In genomic region chr7:13115157-13115772, GRCh38 we compare ENCODE assay signal across 15 cellular contexts.
A peak's percentile ranks its signal among the peaks of the same experiment; 100 is the strongest.
DNase-seq lines count a peak whose midpoint lies in the region; ATAC-seq and TF ChIP-seq lines count a peak whose summit lies in the region.
"Had no signal": no experiment of that assay in that cellular context is flagged by ENCODE, and none has a peak within 500 bp of the region (broad histone marks: within the 10 kb centered on the region; RNA-seq: fewer than 3 reads in every experiment).

No MANE protein-coding gene starts in this region.

- H3K4me3 ChIP-seq in BJ (ENCODE audit: low read depth, low read length), result no peak overlapping the region
- H3K4me3 ChIP-seq in IMR-90 (ENCODE audit: insufficient read depth, low read depth, low read length), result no peak overlapping the region
- H3K4me3 ChIP-seq in mesendoderm (ENCODE audit: low read length), result no peak overlapping the region
- H3K4me3 ChIP-seq: body of pancreas had no signal

- H3K4me2 ChIP-seq in IMR-90 (ENCODE audit: low read depth, low read length) (peak overlapping the region; percentile 23), mesendoderm (ENCODE audit: low read length) (no peak overlapping the region)

- H4K8ac ChIP-seq in IMR-90 (ENCODE audit: low read depth in 2 of 2, low read length in 2 of 2) (peak overlapping the region in 1 of 2 experiments; percentile 1; a peak in 1 of 4 replicates), mesendoderm (ENCODE audit: low read depth, low read length) (no peak overlapping the region)

- no peaks in the 10 kb centered on the region for H4K20me1 ChIP-seq in IMR-90 (ENCODE audit: insufficient read depth, low read length)

- H2BK15ac ChIP-seq in IMR-90 (ENCODE audit: low read depth, low read length) (peak overlapping the region; percentile 35; the same call in 1 of the 3 replicates), mesendoderm (replicated peaks; ENCODE audit: low read depth) (no peak overlapping the region)

- dilution Hi-C loops in IMR-90 (cut with HindIII; ENCODE audit: low sequenced_read_pairs, unreplicated experiment), result no loop called here

- no peak for TF ChIP-seq POLR2A in IMR-90 (IDR thresholded peaks at IDR 0.05; ENCODE audit: low read depth, low read length)

- H3K14ac ChIP-seq in IMR-90 (replicated peaks; ENCODE audit: low read depth, low read length), result 0 out of 2 replicates have a peak overlapping the region, but pooled peaks have one; percentile 1

- H3K36me3 ChIP-seq in BJ (ENCODE audit: control insufficient read depth, insufficient read depth, low read length) (no peaks in the 10 kb centered on the region), IMR-90 (ENCODE audit: control insufficient read depth, insufficient read depth, low read length) (no peaks in the 10 kb centered on the region), mesendoderm (ENCODE audit: control insufficient read depth, insufficient read depth, low read length) (no peaks in the 10 kb centered on the region)
- H3K36me3 ChIP-seq: neutrophil had no signal

- no peak for DNase-seq in BJ (ENCODE audit: low read depth)
- peak; percentile 16 for DNase-seq in IMR-90
- no peak for DNase-seq in chondrocyte (ENCODE audit: low spot score)
- peak; percentile 63 for DNase-seq in mesendoderm
- no peak for DNase-seq in NCI-H1048 (lab: John Stamatoyannopoulos, UW)
- DNase-seq in SHP77 treated with DMSO at 0.1 percent for 48 hours (lab: John Stamatoyannopoulos, UW), result no peak
- no peak for DNase-seq in naive thymus-derived CD8-positive, alpha-beta T cell
- DNase-seq: activated CD4-positive, alpha-beta T cell treated with anti-CD3 and anti-CD28 coated beads for 48 hours; body of pancreas; DMS79; NCI-H187; SW 1271 had no signal

- peak overlapping the region; percentile 28 for H2BK120ac ChIP-seq in IMR-90 (ENCODE audit: low read depth, low read length)
- no peak overlapping the region for H2BK120ac ChIP-seq in mesendoderm (ENCODE audit: low read depth, low read length)

- peak overlapping the region; percentile 68; the same call in 1 of the 2 replicates for H2BK20ac ChIP-seq in IMR-90 (ENCODE audit: low read depth, low read length)

- H2AFZ ChIP-seq in IMR-90 (replicated peaks; ENCODE audit: low read length, poor library complexity), result peak overlapping the region; percentile 57

- H3K4ac ChIP-seq in IMR-90 (ENCODE audit: low read depth, low read length) (no peak overlapping the region), mesendoderm (ENCODE audit: low read depth, low read length) (peak overlapping the region; percentile 3)

- CTCF ChIA-PET in BJ (lab: Yijun Ruan, JAX), result interaction anchor here (0.6 to 8.7 kb wide), 5 partner anchors 9 to 441 kb away, joined by 3 to 74 read pairs (median 4); partner anchors contain the start of gene ARL4A
- CTCF ChIA-PET in IMR-90 (lab: Yijun Ruan, JAX), result interaction anchor here (0.6 to 5.0 kb wide), 4 partner anchors 147 to 477 kb away, joined by 3 to 27 read pairs (median 4); partner anchors contain the start of gene ARL4A

- 0 out of 2 replicates have a peak, but pooled peaks have one; percentile 8 for TF ChIP-seq CTCF in BJ (IDR thresholded peaks at IDR 0.05; ENCODE audit: insufficient read depth, low read depth, low read length)
- TF ChIP-seq CTCF in IMR-90 (conservative IDR thresholded peaks at IDR 0.05; ENCODE audit: low read depth, low read length), result 0 out of 2 replicates have a peak, but pooled peaks have one; percentile 9
- peak; percentile 47 for TF ChIP-seq CTCF in chondrocyte (IDR thresholded peaks at IDR 0.05)

- intact Hi-C loops in IMR-90 (cut with micrococcal nuclease), result loop anchor here (5.0 to 10.0 kb wide), 2 partner anchors 230 to 588 kb away; no protein-coding TSS in a partner anchor

- H3K23ac ChIP-seq in IMR-90 (ENCODE audit: low read depth, low read length), result no peak overlapping the region
- no peak overlapping the region for H3K23ac ChIP-seq in mesendoderm (ENCODE audit: low read length)

- H3K4me1 ChIP-seq in IMR-90 (ENCODE audit: control insufficient read depth, insufficient read depth, low read length) (peaks cover 3% of the 10 kb centered on the region), mesendoderm (ENCODE audit: control insufficient read depth, low read depth, low read length) (no peaks in the 10 kb centered on the region)

- H3K56ac ChIP-seq in IMR-90 (ENCODE audit: extremely low read depth, insufficient read depth, low read length), result no peak overlapping the region
- no peak overlapping the region for H3K56ac ChIP-seq in mesendoderm (ENCODE audit: low read length)

- no peaks in the 10 kb centered on the region for H3K36me3 Mint-ChIP-seq in chondrocyte (ENCODE audit: low read depth)
- H3K36me3 Mint-ChIP-seq in naive thymus-derived CD8-positive, alpha-beta T cell, result no peaks in the 10 kb centered on the region
- H3K36me3 Mint-ChIP-seq: IgD-negative memory B cell had no signal

- H2BK5ac ChIP-seq in IMR-90 (ENCODE audit: low read depth, low read length, poor library complexity, severe bottlenecking) (no peak overlapping the region), mesendoderm (ENCODE audit: low read length) (no peak overlapping the region)

- H3K9me1 ChIP-seq in IMR-90 (ENCODE audit: insufficient read depth, low read length), result no peaks in the 10 kb centered on the region

- in situ Hi-C loops in IMR-90 (cut with MboI; ENCODE audit: low sequenced_read_pairs), result loop anchor here (25.0 kb wide), 1 partner anchor 428 kb away; the partner anchor contains the start of gene ARL4A

- no peak overlapping the region for H3K9ac ChIP-seq in IMR-90 (ENCODE audit: low read depth, low read length)
- H3K9ac ChIP-seq in mesendoderm (ENCODE audit: low read length), result no peak overlapping the region

- peak overlapping the region; percentile 46; the same call in 1 of the 2 replicates for H4K5ac ChIP-seq in IMR-90 (ENCODE audit: low read depth, low read length)
- no peak overlapping the region for H4K5ac ChIP-seq in mesendoderm (ENCODE audit: low read length)

- peak overlapping the region; percentile 57 for H3K27ac Mint-ChIP-seq in chondrocyte (ENCODE audit: unreplicated experiment)
- no peak overlapping the region for H3K27ac Mint-ChIP-seq in naive thymus-derived CD8-positive, alpha-beta T cell

- H2AK9ac ChIP-seq in IMR-90 (replicated peaks; ENCODE audit: low read depth, low read length, poor library complexity), result no peak overlapping the region

- ATAC-seq in IMR-90 (ENCODE audit: low read depth) (peak; percentile 73), HG02798 (IDR thresholded peaks at IDR 0.05; ENCODE audit: poor library complexity, unreplicated experiment) (no peak)
- ATAC-seq in naive thymus-derived CD8-positive, alpha-beta T cell, result no peak
- ATAC-seq: body of pancreas had no signal

- H3K18ac ChIP-seq in IMR-90 (ENCODE audit: low read depth, low read length) (peak overlapping the region; percentile 60; the same call in 1 of the 2 replicates), mesendoderm (ENCODE audit: low read length) (no peak overlapping the region)

- H3K79me1 ChIP-seq in IMR-90 (ENCODE audit: low read depth in 1 of 2, low read length in 2 of 2), result no peaks in the 10 kb centered on the region
- H3K79me1 ChIP-seq in mesendoderm (ENCODE audit: low read length), result no peaks in the 10 kb centered on the region

- H3K27ac ChIP-seq in IMR-90 (ENCODE audit: insufficient read depth, low read length) (no peak overlapping the region), mesendoderm (ENCODE audit: low read depth, low read length) (no peak overlapping the region)
- H3K27ac ChIP-seq: body of pancreas, neutrophil had no signal

- WGBS in IMR-90 (ENCODE audit: extremely low coverage in 2 of 2, insufficient read length in 1 of 2), 2 experiments, result no CpG with 5 or more reads among the region's 5 CpGs
- WGBS in mesendoderm (ENCODE audit: extremely low coverage, insufficient coverage, low lambda C conversion rate), result no CpG with 5 or more reads among the region's 5 CpGs

- no peak for TF ChIP-seq RAD21 in IMR-90 (IDR thresholded peaks at IDR 0.05; ENCODE audit: low read length)

- H3K79me2 ChIP-seq in mesendoderm (ENCODE audit: control insufficient read depth, insufficient read depth, low read length), result no peaks in the 10 kb centered on the region

- no TSS peak for BruUV-seq in IMR-90 (replicated peaks; lab: Mats Ljungman, UMichigan)

- H3K27me3 ChIP-seq in BJ (ENCODE audit: control insufficient read depth, insufficient read depth, low read length), result no peaks in the 10 kb centered on the region
- no peaks in the 10 kb centered on the region for H3K27me3 ChIP-seq in IMR-90 (ENCODE audit: control insufficient read depth, insufficient read depth, low read length)
- H3K27me3 ChIP-seq in mesendoderm (ENCODE audit: insufficient read depth, low read length, poor library complexity), result no peaks in the 10 kb centered on the region
- H3K27me3 ChIP-seq: body of pancreas, neutrophil had no signal

- POLR2A ChIA-PET in BJ (lab: Charles Lee), result no interaction called here
- POLR2A ChIA-PET in IMR-90 (lab: Charles Lee; ENCODE audit: unreplicated experiment), result no interaction called here
- POLR2A ChIA-PET in naive thymus-derived CD8-positive, alpha-beta T cell (lab: Charles Lee), result no interaction called here

- no peaks in the 10 kb centered on the region for H3K27me3 Mint-ChIP-seq in chondrocyte (ENCODE audit: low read depth)
- peaks cover 0 to 8% (median 0%) of the 10 kb centered on the region in 5 donors for H3K27me3 Mint-ChIP-seq in naive thymus-derived CD8-positive, alpha-beta T cell

- H4K91ac ChIP-seq in IMR-90 (ENCODE audit: insufficient read depth, low read depth, low read length), result 0 out of 2 replicates have a peak overlapping the region, but pooled peaks have one; percentile 14

- H3K4me3 Mint-ChIP-seq in chondrocyte (ENCODE audit: unreplicated experiment), result no peak overlapping the region
- no peak overlapping the region for H3K4me3 Mint-ChIP-seq in naive thymus-derived CD8-positive, alpha-beta T cell
- H3K4me3 Mint-ChIP-seq: IgD-negative memory B cell had no signal

- H3K9me3 ChIP-seq in IMR-90 (ENCODE audit: control insufficient read depth, insufficient read depth, low read length), result no peaks in the 10 kb centered on the region
- H3K9me3 ChIP-seq: body of pancreas, neutrophil had no signal

- H3K9me3 Mint-ChIP-seq in chondrocyte (ENCODE audit: low read depth), result peaks cover 3% of the 10 kb centered on the region
- no peaks in the 10 kb centered on the region for H3K9me3 Mint-ChIP-seq in naive thymus-derived CD8-positive, alpha-beta T cell
- H3K9me3 Mint-ChIP-seq: IgD-negative memory B cell had no signal

- peaks cover 19% of the 10 kb centered on the region for H3K4me1 Mint-ChIP-seq in chondrocyte (ENCODE audit: low read depth)
- no peaks in the 10 kb centered on the region for H3K4me1 Mint-ChIP-seq in naive thymus-derived CD8-positive, alpha-beta T cell

- H2AK5ac ChIP-seq in IMR-90 (ENCODE audit: low read depth, low read length), result no peak overlapping the region
- no peak overlapping the region for H2AK5ac ChIP-seq in mesendoderm (ENCODE audit: low read length)

TF ChIP-seq in IMR-90, 13 proteins besides CTCF, POLR2A, EP300 and RAD21:
- TF ChIP-seq CEBPB (IDR thresholded peaks at IDR 0.05; ENCODE audit: low read depth, low read length) (peak; percentile 73), BHLHE40 (IDR thresholded peaks at IDR 0.05; ENCODE audit: low read depth, low read length) (no peak)

Comparison
In these comparisons a context has a peak if more than half of its experiments do, and no peak if none do; other contexts are left out.
1. DNase-seq: peak in IMR-90 (single experiment) and mesendoderm (single experiment); none in BJ (single experiment), chondrocyte (single experiment), NCI-H1048 (single experiment), SHP77 treated with DMSO at 0.1 percent for 48 hours (single experiment) and naive thymus-derived CD8-positive, alpha-beta T cell (0 of 10).
2. Peak in every context shown above with its lines, with median percentiles within 50 percentile points of each other: CTCF ChIP-seq.